16 cellular contexts compared by ENCODE assay signal in the genomic region with DNA sequence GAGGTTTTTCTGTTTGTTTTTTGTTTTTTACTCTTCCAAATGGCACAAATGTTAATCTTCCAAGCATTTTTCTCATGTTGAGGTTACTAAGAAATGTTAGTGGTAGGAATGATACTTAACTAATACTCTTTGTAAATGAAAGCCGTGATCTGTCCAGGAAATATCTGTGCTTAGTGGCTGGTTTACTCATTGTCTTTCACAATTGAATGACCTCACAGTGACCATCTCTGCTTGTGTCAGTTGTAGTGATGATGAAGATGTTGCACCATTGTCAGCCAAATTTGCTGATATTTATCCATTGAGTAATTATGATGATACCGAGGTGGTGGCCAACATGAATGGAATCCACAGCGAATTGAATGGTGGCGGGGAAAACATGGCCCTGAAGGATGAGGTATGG.
DNase-seq lines count a peak whose midpoint lies in the region; TF ChIP-seq lines count a peak whose summit lies in the region.
"Had no signal": no experiment of that assay in that cellular context is flagged by ENCODE, and none has a peak within 500 bp of the region (broad histone marks: within the 10 kb centered on the region; RNA-seq: fewer than 3 reads in every experiment).

No MANE protein-coding gene starts in this region.

- H3K4me3 ChIP-seq in ACC112 (ENCODE audit: low read depth, low read length) (peak overlapping the region; percentile 12; the same call in 1 of the 2 replicates), mammary epithelial cell (replicated peaks in 1 of 3; ENCODE audit: insufficient read depth in 1 of 3, low read depth in 2 of 3, low read length in 3 of 3) (no peak overlapping the region)
- H3K4me3 ChIP-seq: spleen, vagina had no signal

- H3K4me1 Mint-ChIP-seq in immature natural killer cell: peaks cover 10 to 24% of the 10 kb centered on the region in 2 donors

- H3K9ac ChIP-seq in mammary epithelial cell (ENCODE audit: insufficient read depth, low read length): no peak overlapping the region

- H3K79me2 ChIP-seq in ACC112 (ENCODE audit: control insufficient read depth, insufficient read depth, low read length, unreplicated experiment) (peaks cover 15% of the 10 kb centered on the region), mammary epithelial cell (ENCODE audit: insufficient read depth, low read length) (peaks cover 14% of the 10 kb centered on the region)

- no TSS peak for BruUV-seq in mammary epithelial cell (replicated peaks; lab: Mats Ljungman, UMichigan)

- H3K4me1 ChIP-seq in ACC112 (ENCODE audit: control insufficient read depth, insufficient read depth, low read length, unreplicated experiment) (peaks cover 53% of the 10 kb centered on the region), mammary epithelial cell (ENCODE audit: insufficient read depth, low read length) (no peaks in the 10 kb centered on the region)
- H3K4me1 ChIP-seq: BE2C had no signal

- CTCF ChIA-PET in mammary epithelial cell (lab: Charles Lee; ENCODE audit: low non-redundant PET): no interaction called here

- no peak overlapping the region for H3K4me3 Mint-ChIP-seq in immature natural killer cell
- H3K4me3 Mint-ChIP-seq: activated naive CD8-positive, alpha-beta T cell treated with anti-CD3 and anti-CD28 coated beads, Interleukin-2, amount 10 ng/mL, durations not matched to agents 7 days and 5 days; nephron had no signal

- H3K9me3 ChIP-seq in mammary epithelial cell (replicated peaks; ENCODE audit: insufficient read depth, low read length): no peaks in the 10 kb centered on the region
- H3K9me3 ChIP-seq: BE2C, spleen, vagina had no signal

- no peaks in the 10 kb centered on the region for H4K20me1 ChIP-seq in mammary epithelial cell (ENCODE audit: insufficient read depth, low read length)

- H3K9me3 Mint-ChIP-seq in immature natural killer cell: no peaks in the 10 kb centered on the region
- H3K9me3 Mint-ChIP-seq: activated naive CD8-positive, alpha-beta T cell treated with anti-CD3 and anti-CD28 coated beads, Interleukin-2, amount 10 ng/mL, durations not matched to agents 7 days and 5 days; nephron had no signal

- peak overlapping the region; percentile 96 for H3K27ac ChIP-seq in ACC112 (ENCODE audit: low read depth, low read length)
- no peak overlapping the region for H3K27ac ChIP-seq in mammary epithelial cell (ENCODE audit: insufficient read depth, low read depth, low read length)
- H3K27ac ChIP-seq: spleen, vagina had no signal

- peaks cover 15 to 49% (median 29%) of the 10 kb centered on the region in 3 donors for H3K36me3 Mint-ChIP-seq in immature natural killer cell

- no peak for TF ChIP-seq CTCF in mammary epithelial cell (conservative IDR thresholded peaks at IDR 0.05 in 1 of 2, IDR thresholded peaks at IDR 0.05 in 1 of 2; ENCODE audit: extremely low read depth in 1 of 2, insufficient read depth in 1 of 2, low read depth in 1 of 2, low read length in 2 of 2)

- peak; percentile 93 for DNase-seq in HS-5 (ENCODE audit: low read depth)
- DNase-seq in mammary epithelial cell: peak; percentile 52
- DNase-seq in iris pigment epithelial cell (ENCODE audit: low read depth): peak; percentile 98
- no peak for DNase-seq in DMS153 treated with DMSO at 0.1 percent for 48 hours (lab: John Stamatoyannopoulos, UW; ENCODE audit: unreplicated experiment)
- no peak for DNase-seq in immature natural killer cell
- DNase-seq in activated gamma-delta T cell (lab: John Stamatoyannopoulos, UW): no peak
- no peak for DNase-seq in C1 segment of cervical spinal cord (lab: John Stamatoyannopoulos, UW)
- DNase-seq: activated naive CD8-positive, alpha-beta T cell treated with anti-CD3 and anti-CD28 coated beads, Interleukin-2, amount 10 ng/mL, durations not matched to agents 7 days and 5 days; BE2C; effector memory CD4-positive, alpha-beta T cell; NCI-H345; spleen; T1000 had no signal

- WGBS in mammary epithelial cell (ENCODE audit: low coverage, missing lambda C conversion rate): 93% methylated on average over 4 of the region's 4 CpGs

- no peaks in the 10 kb centered on the region for H3K27me3 ChIP-seq in ACC112 (ENCODE audit: insufficient read depth, low read length)
- no peaks in the 10 kb centered on the region for H3K27me3 ChIP-seq in mammary epithelial cell (ENCODE audit: insufficient read depth, low read length)
- H3K27me3 ChIP-seq: BE2C, spleen, vagina had no signal

- intact Hi-C loops in mammary epithelial cell (cut with micrococcal nuclease): no loop called here

- dilution Hi-C loops in mammary epithelial cell (cut with HindIII; ENCODE audit: low sequenced_read_pairs): no loop called here

- peaks cover 0 to 4% (median 0%) of the 10 kb centered on the region in 3 donors for H3K27me3 Mint-ChIP-seq in immature natural killer cell (ENCODE audit: low read depth in 3 of 3)
- H3K27me3 Mint-ChIP-seq: activated naive CD8-positive, alpha-beta T cell treated with anti-CD3 and anti-CD28 coated beads, Interleukin-2, amount 10 ng/mL, durations not matched to agents 7 days and 5 days had no signal

- H2AFZ ChIP-seq in ACC112 (ENCODE audit: low read length, unreplicated experiment): no peak overlapping the region
- no peak overlapping the region for H2AFZ ChIP-seq in mammary epithelial cell (ENCODE audit: low read depth, low read length)

- H3K36me3 ChIP-seq in ACC112 (ENCODE audit: insufficient read depth, low read length) (peaks cover 20% of the 10 kb centered on the region), mammary epithelial cell (ENCODE audit: insufficient read depth, low read length) (peaks cover 23% of the 10 kb centered on the region)

- in situ Hi-C loops in mammary epithelial cell (cut with MboI; ENCODE audit: low sequenced_read_pairs in 2 of 2): no loop called here

- no peak overlapping the region for H3K27ac Mint-ChIP-seq in immature natural killer cell
- H3K27ac Mint-ChIP-seq: activated naive CD8-positive, alpha-beta T cell treated with anti-CD3 and anti-CD28 coated beads, Interleukin-2, amount 10 ng/mL, durations not matched to agents 7 days and 5 days; nephron had no signal

- H3K4me2 ChIP-seq in mammary epithelial cell (ENCODE audit: insufficient read depth, low read depth, low read length): no peak overlapping the region

Comparison
In these comparisons a context has a peak if more than half of its experiments do, and no peak if none do; other contexts are left out.
1. DNase-seq: peak in HS-5 (single experiment), mammary epithelial cell (single experiment) and iris pigment epithelial cell (single experiment); none in DMS153 treated with DMSO at 0.1 percent for 48 hours (single experiment), immature natural killer cell (0 of 3), activated gamma-delta T cell (single experiment) and C1 segment of cervical spinal cord (0 of 14).